20 cellular contexts compared by ENCODE assay signal in the genomic region with DNA sequence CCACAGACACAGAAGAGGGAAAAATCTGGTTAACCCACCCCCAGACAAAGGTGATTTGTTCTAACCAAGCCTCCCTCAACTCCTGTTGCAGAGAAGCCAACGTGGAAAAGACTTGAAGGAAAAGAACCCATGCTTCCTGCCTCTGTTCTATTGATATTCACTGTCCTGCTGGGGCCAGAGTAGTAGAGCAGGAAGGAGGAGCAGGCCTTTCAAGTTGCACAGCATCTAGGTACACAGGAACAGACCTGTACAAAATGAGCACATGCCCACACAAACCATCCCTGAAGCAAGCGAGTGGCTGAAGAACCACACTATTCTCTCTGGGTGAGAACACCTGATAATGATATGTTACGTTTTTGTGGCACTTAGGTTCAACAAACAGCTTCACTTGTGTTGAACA. TPM values are rescaled to one million over a fixed set of nuclear protein-coding genes. Genes with fewer than 3 reads are reported as not detected.
DNase-seq lines count a peak whose midpoint lies in the region; ATAC-seq lines count a peak whose summit lies in the region.
"Had no signal": no experiment of that assay in that cellular context is flagged by ENCODE, and none has a peak within 500 bp of the region (broad histone marks: within the 10 kb centered on the region; RNA-seq: fewer than 3 reads in every experiment).

No MANE protein-coding gene starts in this region.

- H3K27me3 Mint-ChIP-seq in activated naive CD4-positive, alpha-beta T cell treated with anti-CD3 and anti-CD28 coated beads, Interleukin-2, amount 50 U/mL, for 24 hours = no peaks in the 10 kb centered on the region
- H3K27me3 Mint-ChIP-seq in activated T-helper 1 cell treated with anti-CD3 and anti-CD28 coated beads, Interleukin-12 subunit alpha, Interleukin-12 subunit beta, Interleukin-2, Interleukin-4 antibody, amounts not matched to agents 30 ng/mL and 10 ng/mL and 1 ng/mL, durations not matched to agents 14 hours and 24 hours and 36 hours (ENCODE audit: insufficient read depth) = no peaks in the 10 kb centered on the region

- H3K4me3 Mint-ChIP-seq in activated naive CD4-positive, alpha-beta T cell treated with anti-CD3 and anti-CD28 coated beads, Interleukin-2, amount 50 U/mL, for 24 hours = peak overlapping the region; percentile 12
- H3K4me3 Mint-ChIP-seq in activated T-helper 1 cell treated with anti-CD3 and anti-CD28 coated beads, Interleukin-12 subunit alpha, Interleukin-12 subunit beta, Interleukin-2, Interleukin-4 antibody, amounts not matched to agents 30 ng/mL and 10 ng/mL and 1 ng/mL, durations not matched to agents 14 hours and 24 hours and 36 hours = peak overlapping the region; percentile 51
- H3K4me3 Mint-ChIP-seq: WTC11 had no signal

- no peaks in the 10 kb centered on the region for H3K9me3 Mint-ChIP-seq in activated naive CD4-positive, alpha-beta T cell treated with anti-CD3 and anti-CD28 coated beads, Interleukin-2, amount 50 U/mL, for 24 hours
- H3K9me3 Mint-ChIP-seq in activated T-helper 1 cell treated with anti-CD3 and anti-CD28 coated beads, Interleukin-12 subunit alpha, Interleukin-12 subunit beta, Interleukin-2, Interleukin-4 antibody, amounts not matched to agents 30 ng/mL and 10 ng/mL and 1 ng/mL, durations not matched to agents 14 hours and 24 hours and 36 hours = no peaks in the 10 kb centered on the region
- H3K9me3 Mint-ChIP-seq: WTC11 had no signal

- H3K36me3 Mint-ChIP-seq in activated naive CD4-positive, alpha-beta T cell treated with anti-CD3 and anti-CD28 coated beads, Interleukin-2, amount 50 U/mL, for 24 hours = peaks cover 20% of the 10 kb centered on the region
- H3K36me3 Mint-ChIP-seq in activated T-helper 1 cell treated with anti-CD3 and anti-CD28 coated beads, Interleukin-12 subunit alpha, Interleukin-12 subunit beta, Interleukin-2, Interleukin-4 antibody, amounts not matched to agents 30 ng/mL and 10 ng/mL and 1 ng/mL, durations not matched to agents 14 hours and 24 hours and 36 hours (ENCODE audit: low read depth) = peaks cover 63% of the 10 kb centered on the region
- H3K36me3 Mint-ChIP-seq: WTC11 had no signal

- peak; percentile 81 for ATAC-seq in esophagus mucosa
- no peak for ATAC-seq in GM18519 (IDR thresholded peaks at IDR 0.05; ENCODE audit: low FRiP score, unreplicated experiment)
- ATAC-seq: K562, lower lobe of right lung, WTC11 had no signal

- no peak overlapping the region for H3K27ac ChIP-seq in substantia nigra (ENCODE audit: low read depth, low read length, poor library complexity, severe bottlenecking)
- H3K27ac ChIP-seq: lower lobe of right lung, neutrophil, Peyer's patch, psoas muscle, SJCRH30 had no signal

- intact Hi-C loops in activated T-helper 1 cell treated with anti-CD3 and anti-CD28 coated beads, Interleukin-12 subunit alpha, Interleukin-12 subunit beta, Interleukin-2, Interleukin-4 antibody, amounts not matched to agents 30 ng/mL and 10 ng/mL and 1 ng/mL, durations not matched to agents 14 hours and 24 hours and 36 hours (cut with micrococcal nuclease) = no loop called here

- DNase-seq in activated naive CD4-positive, alpha-beta T cell (lab: John Stamatoyannopoulos, UW) = no peak
- no peak for DNase-seq in activated T-helper 1 cell treated with anti-CD3 and anti-CD28 coated beads, Interleukin-12 subunit alpha, Interleukin-12 subunit beta, Interleukin-2, Interleukin-4 antibody, amounts not matched to agents 30 ng/mL and 10 ng/mL and 1 ng/mL, durations not matched to agents 14 hours and 24 hours and 36 hours (ENCODE audit: low spot score)
- no peak for DNase-seq in stimulated activated CD4-positive, alpha-beta T cell treated with anti-CD3 and anti-CD28 coated beads, Interleukin-12 subunit alpha, Interleukin-12 subunit beta, amount 100 ng/mL, for 4 hours
- no peak for DNase-seq in substantia nigra (lab: John Stamatoyannopoulos, UW)
- DNase-seq: activated gamma-delta T cell treated with Interleukin-2 at 50 U/mL for 16 hours, GDM1, kidney, lower lobe of right lung, NCI-H1436, NCI-H524, Peyer's patch, SJCRH30, testis had no signal

- peak overlapping the region; percentile 66 for H3K27ac Mint-ChIP-seq in activated naive CD4-positive, alpha-beta T cell treated with anti-CD3 and anti-CD28 coated beads, Interleukin-2, amount 50 U/mL, for 24 hours
- peak overlapping the region; percentile 85 for H3K27ac Mint-ChIP-seq in activated T-helper 1 cell treated with anti-CD3 and anti-CD28 coated beads, Interleukin-12 subunit alpha, Interleukin-12 subunit beta, Interleukin-2, Interleukin-4 antibody, amounts not matched to agents 30 ng/mL and 10 ng/mL and 1 ng/mL, durations not matched to agents 14 hours and 24 hours and 36 hours
- H3K27ac Mint-ChIP-seq: WTC11 had no signal

- peaks cover 98% of the 10 kb centered on the region for H3K4me1 Mint-ChIP-seq in activated naive CD4-positive, alpha-beta T cell treated with anti-CD3 and anti-CD28 coated beads, Interleukin-2, amount 50 U/mL, for 24 hours
- peaks cover 99% of the 10 kb centered on the region for H3K4me1 Mint-ChIP-seq in activated T-helper 1 cell treated with anti-CD3 and anti-CD28 coated beads, Interleukin-12 subunit alpha, Interleukin-12 subunit beta, Interleukin-2, Interleukin-4 antibody, amounts not matched to agents 30 ng/mL and 10 ng/mL and 1 ng/mL, durations not matched to agents 14 hours and 24 hours and 36 hours (ENCODE audit: low read depth)

RNA-seq across cellular contexts. Expression of gene RASGRP1, which starts 29.9 kb away (rescaled TPM):
- total RNA-seq in activated T-helper 1 cell treated with anti-CD3 and anti-CD28 coated beads, Interleukin-12 subunit alpha, Interleukin-12 subunit beta, Interleukin-2, Interleukin-4 antibody, amounts not matched to agents 30 ng/mL and 10 ng/mL and 1 ng/mL, durations not matched to agents 14 hours and 24 hours and 36 hours = 106 and 110 TPM in 2 replicates
- 21.2 TPM for total RNA-seq in esophagus mucosa
